Comparison of ENCODE assay signal across 9 cellular contexts in genomic region chr16:69711115-69711740, GRCh38. TPM values are rescaled to one million over a fixed set of nuclear protein-coding genes. Genes with fewer than 3 reads are reported as not detected.
DNase-seq lines count a peak whose midpoint lies in the region; ATAC-seq, FAIRE-seq and TF ChIP-seq lines count a peak whose summit lies in the region.
"Had no signal": no experiment of that assay in that cellular context is flagged by ENCODE, and none has a peak within 500 bp of the region (broad histone marks: within the 10 kb centered on the region; RNA-seq: fewer than 3 reads in every experiment).

No MANE protein-coding gene starts in this region.

- peaks cover 7% of the 10 kb centered on the region; the same call in 1 of the 2 replicates for H3K4me1 ChIP-seq in HepG2 (ENCODE audit: insufficient read depth, low read length)
- peaks cover 0 to 13% (median 0%) of the 10 kb centered on the region in 4 donors for H3K4me1 ChIP-seq in right lobe of liver
- peaks cover 0 to 33% (median 9%) of the 10 kb centered on the region in 4 donors for H3K4me1 ChIP-seq in transverse colon
- H3K4me1 ChIP-seq in BE2C: no peaks in the 10 kb centered on the region

- TF ChIP-seq POLR2A in HepG2 (IDR thresholded peaks at IDR 0.05; ENCODE audit: insufficient read depth in 1 of 2, low read depth in 2 of 2, low read length in 2 of 2) (no peak), right lobe of liver (IDR thresholded peaks at IDR 0.05) (no peak), transverse colon (IDR thresholded peaks at IDR 0.05) (no peak)

- H3K27me3 ChIP-seq in HepG2 (ENCODE audit: control insufficient read depth in 1 of 2, insufficient read depth in 2 of 2, low read length in 2 of 2): no peaks in the 10 kb centered on the region
- H3K27me3 ChIP-seq in right lobe of liver: no peaks in the 10 kb centered on the region
- H3K27me3 ChIP-seq in transverse colon: no peaks in the 10 kb centered on the region
- H3K27me3 ChIP-seq in BE2C: no peaks in the 10 kb centered on the region

- CTCF ChIA-PET in HepG2 (lab: Yijun Ruan, JAX; ENCODE audit: low intra/inter-chr PET ratio, low total read pairs): interaction anchor here (3.0 kb wide), 1 partner anchor 43 kb away, joined by 38 read pairs; the partner anchor contains the start of gene NOB1

- no peak for TF ChIP-seq CTCF in HepG2 (CRISPR knock-in tag; IDR thresholded peaks at IDR 0.05)
- no peak for TF ChIP-seq CTCF in right lobe of liver (IDR thresholded peaks at IDR 0.05)
- TF ChIP-seq CTCF in astrocyte of the cerebellum (IDR thresholded peaks at IDR 0.05; ENCODE audit: low read depth, low read length, missing control alignments): no peak
- no peak for TF ChIP-seq CTCF in transverse colon (IDR thresholded peaks at IDR 0.05)
- no peak for TF ChIP-seq CTCF in BE2C (IDR thresholded peaks at IDR 0.05; ENCODE audit: low read depth, low read length)

- no peaks in the 10 kb centered on the region for H3K79me2 ChIP-seq in HepG2 (ENCODE audit: insufficient read depth, low read length)

- TF ChIP-seq RAD21 in HepG2 (CRISPR knock-in tag; IDR thresholded peaks at IDR 0.05): no peak

- H3K4me2 ChIP-seq in HepG2 (ENCODE audit: low read depth, low read length): no peak overlapping the region

- H3K36me3 ChIP-seq in HepG2 (replicated peaks in 1 of 2; ENCODE audit: control insufficient read depth in 1 of 2, insufficient read depth in 2 of 2, low read length in 2 of 2) (peaks cover 18 to 55% of the 10 kb centered on the region in 2 experiments), right lobe of liver (peaks cover 0 to 4% (median 0%) of the 10 kb centered on the region in 4 donors), transverse colon (peaks cover 0 to 13% (median 3%) of the 10 kb centered on the region in 4 donors), BE2C (no peaks in the 10 kb centered on the region)

- no peak for FAIRE-seq in HepG2 (lab: Jason Lieb, UNC)

- no peak for DNase-seq in HepG2 (ENCODE audit: low spot score)
- no peak for DNase-seq in right lobe of liver
- peak; percentile 15 for DNase-seq in astrocyte of the cerebellum (ENCODE audit: low read depth)
- DNase-seq in kidney glomerular epithelial cell (lab: John Stamatoyannopoulos, UW): peak; percentile 82
- peak; percentile 56 for DNase-seq in transverse colon
- no peak for DNase-seq in stimulated activated CD8-positive, alpha-beta memory T cell treated with anti-CD3 and anti-CD28 coated beads, Interleukin-4, amount 100 ng/mL, for 48 hours
- no peak for DNase-seq in BE2C
- DNase-seq: naive B cell had no signal

- intact Hi-C loops in HepG2 (cut with micrococcal nuclease; ENCODE audit: unreplicated experiment): no loop called here
- intact Hi-C loops in right lobe of liver (cut with DNase I): no loop called here
- intact Hi-C loops in transverse colon (cut with DNase I; ENCODE audit: low total_unique reads): no loop called here

- TF ChIP-seq EP300 in HepG2 (IDR thresholded peaks at IDR 0.05; ENCODE audit: low read depth in 2 of 2, low read length in 2 of 2) (no peak), HepG2 (CRISPR knock-in tag; IDR thresholded peaks at IDR 0.05; ENCODE audit: borderline replicate concordance) (no peak), transverse colon (IDR thresholded peaks at IDR 0.05; ENCODE audit: low read depth) (no peak)

- H4K20me1 ChIP-seq in HepG2 (ENCODE audit: insufficient read depth, low read length): no peaks in the 10 kb centered on the region

- in situ Hi-C loops in HepG2 (cut with HindIII; ENCODE audit: extremely low pct_ligation_motif_present, low pct_unique_long_range_greater_than_20kb): loop anchor here (5.0 kb wide), 1 partner anchor 41 kb away; the partner anchor contains the start of gene NOB1
- in situ Hi-C loops in astrocyte of the cerebellum (cut with HindIII; ENCODE audit: low sequenced_read_pairs): no loop called here
- in situ Hi-C loops in transverse colon (cut with MboI; ENCODE audit: low pct_ligation_motif_present in 1 of 4, low pct_unique_long_range_greater_than_20kb in 1 of 4, low sequenced_read_pairs in 3 of 4): loop anchor here in 1 of 4 donors (25.0 kb wide), 1 partner anchor 324 kb away; the partner anchor contains the start of gene TERF2

- ATAC-seq in HepG2 (no peak), right lobe of liver (no peak), HG03342 (IDR thresholded peaks at IDR 0.05; ENCODE audit: unreplicated experiment) (no peak)

- WGBS in HepG2 (ENCODE audit: low lambda C conversion rate): 97% methylated on average over 12 of the region's 12 CpGs
- 87% methylated on average over 12 of the region's 12 CpGs for WGBS in right lobe of liver (ENCODE audit: insufficient coverage, low coverage, low lambda C conversion rate, missing lambda C conversion rate)
- WGBS in transverse colon (ENCODE audit: low coverage in 1 of 2), 2 donors: 65 to 66% methylated on average over 8 to 12 of the region's 12 CpGs

- BruUV-seq in HepG2 (replicated peaks; lab: Mats Ljungman, UMichigan): no TSS peak

- no peaks in the 10 kb centered on the region for H3K9me3 ChIP-seq in HepG2 (ENCODE audit: low read length)
- H3K9me3 ChIP-seq in right lobe of liver: no peaks in the 10 kb centered on the region
- no peaks in the 10 kb centered on the region for H3K9me3 ChIP-seq in transverse colon
- H3K9me3 ChIP-seq in BE2C: no peaks in the 10 kb centered on the region

- H3K4me3 ChIP-seq in HepG2 (replicated peaks in 1 of 3; ENCODE audit: insufficient read depth in 1 of 3, low read depth in 2 of 3, low read length in 3 of 3) (no peak overlapping the region), right lobe of liver (no peak overlapping the region), astrocyte of the cerebellum (ENCODE audit: low read depth, low read length) (no peak overlapping the region), transverse colon (no peak overlapping the region), BE2C (ENCODE audit: low read depth, low read length) (no peak overlapping the region)

- H3K27ac ChIP-seq in HepG2 (ENCODE audit: extremely low read length, insufficient read depth, low read length): no peak overlapping the region
- H3K27ac ChIP-seq in right lobe of liver: no peak overlapping the region
- H3K27ac ChIP-seq in transverse colon: peak overlapping the region in 2 of 4 donors; percentile 40 to 45

- no peak overlapping the region for H3K9ac ChIP-seq in HepG2 (ENCODE audit: insufficient read depth, low read depth, low read length)

- POLR2A ChIA-PET in HepG2 (lab: Yijun Ruan, JAX): interaction anchor here (1.2 to 6.1 kb wide), 3 partner anchors 13 to 15 kb away, joined by 3 to 36 read pairs (median 4); partner anchors contain the start of gene NQO1

- no peak overlapping the region for H2AFZ ChIP-seq in HepG2 (ENCODE audit: low read length)

RNA-seq across cellular contexts. Expression of gene NQO1, which starts 15.1 kb away (rescaled TPM):
- total RNA-seq in HepG2 (2016; rRNA removed; fragmentation: Illumina TruSeq; extraction: Trizol) (1,060 and 1,621 TPM in 2 replicates), right lobe of liver (10 to 100 TPM in 3 of 6 experiments, 1 to 10 TPM in 3; 1.5 to 26.6 (median 8.5) TPM), transverse colon (100 to 1,000 TPM in 3 of 4 donors, 1 to 10 TPM in 1; 9.0 to 296 (median 165) TPM)
- total RNA-seq in HepG2 (2016; cell fraction: cytosol; rRNA removed; fragmentation: Illumina TruSeq; extraction: Trizol; ENCODE audit: low read depth): 149 and 161 TPM in 2 replicates
- 1,077 and 1,733 TPM in 2 replicates for total RNA-seq in HepG2 (2016; cell fraction: insoluble cytoplasmic fraction; rRNA removed; fragmentation: Illumina TruSeq; extraction: Trizol)
- 191 and 197 TPM in 2 replicates for total RNA-seq in HepG2 (2016; cell fraction: membrane; rRNA removed; fragmentation: Illumina TruSeq; extraction: Trizol)
- total RNA-seq in HepG2 (2016; cell fraction: nucleus; rRNA removed; fragmentation: Illumina TruSeq; extraction: Trizol): 379 and 382 TPM in 2 replicates
- polyA plus RNA-seq in HepG2 (2011; rRNA removed): 304 and 464 TPM in 2 replicates
- polyA plus RNA-seq in HepG2 (2011; cell fraction: cytosol; rRNA removed): 354 and 445 TPM in 2 replicates
- polyA plus RNA-seq in HepG2 (2011; cell fraction: nucleus; rRNA removed): 76.3 and 83.7 TPM in 2 replicates
- polyA plus RNA-seq in HepG2 (2012): 328 and 393 TPM in 2 replicates
- polyA plus RNA-seq in HepG2 (2016; cell fraction: cytosol; fragmentation: Illumina TruSeq; extraction: Trizol; ENCODE audit: low read depth): 156 and 179 TPM in 2 replicates
- 1,625 and 1,852 TPM in 2 replicates for polyA plus RNA-seq in HepG2 (2016; cell fraction: insoluble cytoplasmic fraction; fragmentation: Illumina TruSeq; extraction: Trizol; ENCODE audit: low read depth)
- polyA plus RNA-seq in HepG2 (2016; cell fraction: membrane; fragmentation: Illumina TruSeq; extraction: Trizol; ENCODE audit: low read depth): 151 and 153 TPM in 2 replicates
- 546 and 575 TPM in 2 replicates for polyA plus RNA-seq in HepG2 (2016; cell fraction: nucleus; fragmentation: Illumina TruSeq; extraction: Trizol; ENCODE audit: insufficient read depth, low read depth)
- polyA minus RNA-seq in HepG2 (2011; rRNA and poly(A)+ RNA removed; ENCODE audit: low replicate concordance): 222 and 280 TPM in 2 replicates
- 119 and 160 TPM in 2 replicates for polyA minus RNA-seq in HepG2 (2011; cell fraction: cytosol; rRNA and poly(A)+ RNA removed)
- 42.0 and 49.5 TPM in 2 replicates for polyA minus RNA-seq in HepG2 (2011; cell fraction: nucleus; rRNA and poly(A)+ RNA removed)
- 25.0 TPM for polyA plus RNA-seq in BE2C (2012; ENCODE audit: insufficient read depth, insufficient read length, low read depth)

RNA-seq across cellular contexts. Expression of gene NOB1, which starts 43.5 kb away (rescaled TPM):
- 47.1 and 83.5 TPM in 2 replicates for total RNA-seq in HepG2 (2016; rRNA removed; fragmentation: Illumina TruSeq; extraction: Trizol)
- 30.5 and 33.0 TPM in 2 replicates for total RNA-seq in HepG2 (2016; cell fraction: cytosol; rRNA removed; fragmentation: Illumina TruSeq; extraction: Trizol; ENCODE audit: low read depth)
- total RNA-seq in HepG2 (2016; cell fraction: insoluble cytoplasmic fraction; rRNA removed; fragmentation: Illumina TruSeq; extraction: Trizol): 48.8 and 85.3 TPM in 2 replicates
- total RNA-seq in HepG2 (2016; cell fraction: membrane; rRNA removed; fragmentation: Illumina TruSeq; extraction: Trizol): 54.4 and 54.7 TPM in 2 replicates
- total RNA-seq in HepG2 (2016; cell fraction: nucleus; rRNA removed; fragmentation: Illumina TruSeq; extraction: Trizol): 37.1 and 40.2 TPM in 2 replicates
- 159 and 162 TPM in 2 replicates for polyA plus RNA-seq in HepG2 (2011; rRNA removed)
- polyA plus RNA-seq in HepG2 (2011; cell fraction: cytosol; rRNA removed): 187 and 245 TPM in 2 replicates
- polyA plus RNA-seq in HepG2 (2011; cell fraction: nucleus; rRNA removed): 97.8 and 101 TPM in 2 replicates
- 151 and 164 TPM in 2 replicates for polyA plus RNA-seq in HepG2 (2012)
- 53.6 and 57.2 TPM in 2 replicates for polyA plus RNA-seq in HepG2 (2016; cell fraction: cytosol; fragmentation: Illumina TruSeq; extraction: Trizol; ENCODE audit: low read depth)
- 224 and 233 TPM in 2 replicates for polyA plus RNA-seq in HepG2 (2016; cell fraction: insoluble cytoplasmic fraction; fragmentation: Illumina TruSeq; extraction: Trizol; ENCODE audit: low read depth)
- 81.4 and 91.5 TPM in 2 replicates for polyA plus RNA-seq in HepG2 (2016; cell fraction: membrane; fragmentation: Illumina TruSeq; extraction: Trizol; ENCODE audit: low read depth)
- polyA plus RNA-seq in HepG2 (2016; cell fraction: nucleus; fragmentation: Illumina TruSeq; extraction: Trizol; ENCODE audit: insufficient read depth, low read depth): 100 and 106 TPM in 2 replicates
- 115 and 322 TPM in 2 replicates for polyA minus RNA-seq in HepG2 (2011; rRNA and poly(A)+ RNA removed; ENCODE audit: low replicate concordance)
- 172 TPM in 2 replicates for polyA minus RNA-seq in HepG2 (2011; cell fraction: cytosol; rRNA and poly(A)+ RNA removed)
- polyA minus RNA-seq in HepG2 (2011; cell fraction: nucleus; rRNA and poly(A)+ RNA removed): 70.4 and 93.7 TPM in 2 replicates
- total RNA-seq in right lobe of liver: 10 to 100 TPM; 15.5 to 19.5 (median 16.6) TPM
- 10 to 100 TPM; 21.2 to 60.2 (median 34.0) TPM for total RNA-seq in transverse colon
- 205 TPM for polyA plus RNA-seq in BE2C (2012; ENCODE audit: insufficient read depth, insufficient read length, low read depth)

RNA-seq across cellular contexts. Expression of gene WWP2, which starts 50.9 kb away (rescaled TPM):
- 28.2 and 31.9 TPM in 2 replicates for total RNA-seq in HepG2 (2016; rRNA removed; fragmentation: Illumina TruSeq; extraction: Trizol)
- 18.6 and 20.3 TPM in 2 replicates for total RNA-seq in HepG2 (2016; cell fraction: cytosol; rRNA removed; fragmentation: Illumina TruSeq; extraction: Trizol; ENCODE audit: low read depth)
- total RNA-seq in HepG2 (2016; cell fraction: insoluble cytoplasmic fraction; rRNA removed; fragmentation: Illumina TruSeq; extraction: Trizol): 25.4 and 28.2 TPM in 2 replicates
- total RNA-seq in HepG2 (2016; cell fraction: membrane; rRNA removed; fragmentation: Illumina TruSeq; extraction: Trizol): 17.7 and 18.1 TPM in 2 replicates
- 36.0 and 41.1 TPM in 2 replicates for total RNA-seq in HepG2 (2016; cell fraction: nucleus; rRNA removed; fragmentation: Illumina TruSeq; extraction: Trizol)
- 11.4 and 13.6 TPM in 2 replicates for polyA plus RNA-seq in HepG2 (2011; rRNA removed)
- 7.5 and 8.1 TPM in 2 replicates for polyA plus RNA-seq in HepG2 (2011; cell fraction: cytosol; rRNA removed)
- polyA plus RNA-seq in HepG2 (2011; cell fraction: nucleus; rRNA removed): 45.3 and 46.4 TPM in 2 replicates
- 25.4 and 26.4 TPM in 2 replicates for polyA plus RNA-seq in HepG2 (2012)
- 3.6 and 3.7 TPM in 2 replicates for polyA plus RNA-seq in HepG2 (2016; cell fraction: cytosol; fragmentation: Illumina TruSeq; extraction: Trizol; ENCODE audit: low read depth)
- polyA plus RNA-seq in HepG2 (2016; cell fraction: insoluble cytoplasmic fraction; fragmentation: Illumina TruSeq; extraction: Trizol; ENCODE audit: low read depth): 23.4 and 32.9 TPM in 2 replicates
- 9.8 and 10.7 TPM in 2 replicates for polyA plus RNA-seq in HepG2 (2016; cell fraction: membrane; fragmentation: Illumina TruSeq; extraction: Trizol; ENCODE audit: low read depth)
- polyA plus RNA-seq in HepG2 (2016; cell fraction: nucleus; fragmentation: Illumina TruSeq; extraction: Trizol; ENCODE audit: insufficient read depth, low read depth): 61.5 and 63.2 TPM in 2 replicates
- 17.8 and 29.5 TPM in 2 replicates for polyA minus RNA-seq in HepG2 (2011; rRNA and poly(A)+ RNA removed; ENCODE audit: low replicate concordance)
- 12.8 and 16.9 TPM in 2 replicates for polyA minus RNA-seq in HepG2 (2011; cell fraction: cytosol; rRNA and poly(A)+ RNA removed)
- 37.2 and 39.9 TPM in 2 replicates for polyA minus RNA-seq in HepG2 (2011; cell fraction: nucleus; rRNA and poly(A)+ RNA removed)
- total RNA-seq in right lobe of liver: 10 to 100 TPM; 18.1 to 24.6 (median 22.4) TPM
- total RNA-seq in transverse colon: 100 to 1,000 TPM in 1 of 4 donors, 10 to 100 TPM in 3; 66.8 to 157 (median 73.7) TPM
- 20.8 TPM for polyA plus RNA-seq in BE2C (2012; ENCODE audit: insufficient read depth, insufficient read length, low read depth)

Comparison
In these comparisons a context has a peak if more than half of its experiments do, and no peak if none do; other contexts are left out.
1. DNase-seq: peak in astrocyte of the cerebellum (single experiment), kidney glomerular epithelial cell (single experiment) and transverse colon (single experiment); none in HepG2 (single experiment), right lobe of liver (0 of 3), stimulated activated CD8-positive, alpha-beta memory T cell treated with anti-CD3 and anti-CD28 coated beads, Interleukin-4, amount 100 ng/mL, for 48 hours (single experiment) and BE2C (single experiment).